In the genomic region with DNA sequence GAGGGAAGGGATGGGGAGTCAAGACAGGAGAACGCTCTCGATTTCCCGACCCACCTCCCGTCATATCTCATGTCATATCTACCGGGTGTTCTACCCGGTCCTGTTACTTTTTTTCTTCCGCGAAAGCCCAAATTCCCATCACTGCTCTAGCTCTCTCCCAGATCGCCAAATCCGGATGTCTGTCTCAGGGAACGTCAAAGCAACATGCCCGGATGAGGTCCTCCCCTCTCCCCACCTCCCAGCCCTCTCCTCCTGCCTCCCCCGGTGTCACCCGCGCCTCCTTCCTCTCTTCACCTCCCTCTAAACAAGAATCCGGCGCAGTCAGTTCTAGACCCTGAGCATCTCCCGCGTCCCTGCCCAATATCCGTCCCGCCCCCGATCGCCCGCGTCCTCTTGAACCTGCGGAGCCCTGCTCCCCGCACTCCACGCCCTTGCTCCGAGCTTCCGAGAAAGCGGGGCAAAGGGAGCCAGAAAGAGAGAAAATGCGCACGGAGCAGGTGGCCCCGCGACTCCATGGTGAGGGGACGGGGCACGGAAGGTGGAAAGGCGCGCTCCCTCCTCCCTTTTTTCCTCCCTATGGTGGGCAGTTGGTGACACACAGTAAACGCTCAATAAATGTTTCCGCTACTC, we compare ENCODE assay signal across 11 cellular contexts. TPM values are rescaled to one million over a fixed set of nuclear protein-coding genes. Genes with fewer than 3 reads are reported as not detected.
A peak's percentile ranks its signal among the peaks of the same experiment; 100 is the strongest.
DNase-seq lines count a peak whose midpoint lies in the region; ATAC-seq, FAIRE-seq and TF ChIP-seq lines count a peak whose summit lies in the region.
"Not testable (repeated sequence)": the region's sequence is repeated elsewhere in the genome, so short reads cannot be mapped to it uniquely, and the experiment has no call there.
"Had no signal": no experiment of that assay in that cellular context is flagged by ENCODE, and none has a peak within 500 bp of the region (broad histone marks: within the 10 kb centered on the region; RNA-seq: fewer than 3 reads in every experiment).

No MANE protein-coding gene starts in this region.

- in situ Hi-C loops in G401 (cut with HindIII; ENCODE audit: low sequenced_read_pairs) = not testable (repeated sequence)

- H4K20me1 ChIP-seq in Loucy (ENCODE audit: insufficient read depth, low read length, poor library complexity, severe bottlenecking); H1 (replicated peaks in 1 of 2; ENCODE audit: control insufficient read depth in 1 of 2, insufficient read depth in 2 of 2, low read length in 2 of 2); neural progenitor cell (ENCODE audit: low read depth): not testable (repeated sequence)

- H3K9me3 ChIP-seq in Loucy (ENCODE audit: insufficient read depth, low read depth, low read length); H1 (ENCODE audit: insufficient read depth in 2 of 2, low read depth in 1 of 2, low read length in 1 of 2); iPS-18c (ENCODE audit: control insufficient read depth, insufficient read depth, low read length); neural progenitor cell (ENCODE audit: low read depth): not testable (repeated sequence)

- H3K27me3 ChIP-seq in Loucy (ENCODE audit: insufficient read depth, low read length, poor library complexity, severe bottlenecking) = not testable (repeated sequence)
- peaks cover 4 to 45% (median 31%) of the 10 kb centered on the region in 4 experiments for H3K27me3 ChIP-seq in H1 (replicated peaks in 1 of 4; ENCODE audit: control insufficient read depth in 3 of 4, extremely low read depth in 1 of 4, insufficient read depth in 3 of 4, low read length in 3 of 4)
- peaks cover 77% of the 10 kb centered on the region for H3K27me3 ChIP-seq in neural progenitor cell

- not testable (repeated sequence) for H3F3A ChIP-seq in Loucy (ENCODE audit: low read depth)
- peaks cover 26% of the 10 kb centered on the region for H3F3A ChIP-seq in neural progenitor cell (ENCODE audit: low read depth)

- not testable (repeated sequence) for H3K27ac ChIP-seq in H1 (ENCODE audit: low read depth, low read length); neural progenitor cell

- not testable (repeated sequence) for H3K9ac ChIP-seq in Loucy (ENCODE audit: low read depth, low read length, poor library complexity, severe bottlenecking); H1 (replicated peaks in 1 of 4; ENCODE audit: extremely low read depth in 1 of 4, low read depth in 3 of 4, low read length in 3 of 4); neural progenitor cell

- H2BK20ac ChIP-seq in H1 (ENCODE audit: low read length) = not testable (repeated sequence)

- intact Hi-C loops in activated CD4-positive, alpha-beta T cell treated with anti-CD3 and anti-CD28 coated beads, Interleukin-2, amount 10 ng/mL, durations not matched to agents 24 days and 14 days (cut with micrococcal nuclease) = not testable (repeated sequence)

- not testable (repeated sequence) for H3K36me3 ChIP-seq in Loucy (ENCODE audit: insufficient read depth, low read length); H1 (ENCODE audit: control insufficient read depth in 2 of 4, insufficient read depth in 4 of 4, low read length in 3 of 4); neural progenitor cell

- not testable (repeated sequence) for H4K91ac ChIP-seq in H1 (replicated peaks; ENCODE audit: insufficient read length, low read length)

- not testable (repeated sequence) for H2BK12ac ChIP-seq in H1 (ENCODE audit: low read depth, low read length)

- H2BK120ac ChIP-seq in H1 (replicated peaks; ENCODE audit: low read depth, low read length) = not testable (repeated sequence)

- WGBS in H1 (ENCODE audit: extremely low coverage in 1 of 2, insufficient coverage in 1 of 2, insufficient read length in 1 of 2, insufficient replicate concordance in 2 of 2, low coverage in 1 of 2, low lambda C conversion rate in 2 of 2, missing lambda C conversion rate in 1 of 2), 2 experiments = 2% methylated on average over 7 of the region's 41 CpGs; no CpG with 5 or more reads in 1 of the 2 experiments

- not testable (repeated sequence) for TF ChIP-seq POLR2A in H1 (IDR thresholded peaks at IDR 0.05; ENCODE audit: control extremely low read depth in 1 of 2, low read depth in 2 of 2, low read length in 2 of 2)

- not testable (repeated sequence) for H3K23ac ChIP-seq in H1 (ENCODE audit: insufficient read length)

- peak; percentile 43 for DNase-seq in G401 (ENCODE audit: low spot score)
- DNase-seq in activated CD4-positive, alpha-beta T cell treated with anti-CD3 and anti-CD28 coated beads, Interleukin-2, amount 10 ng/mL, durations not matched to agents 24 days and 14 days = peak; percentile 78
- not testable (repeated sequence) for DNase-seq in activated naive CD8-positive, alpha-beta T cell treated with anti-CD3 and anti-CD28 coated beads, Interleukin-2, amount 10 ng/mL, durations not matched to agents 7 days and 5 days; H1 (ENCODE audit: low read depth in 1 of 2, low spot score in 2 of 2); neural progenitor cell (ENCODE audit: low spot score)

- not testable (repeated sequence) for H2BK15ac ChIP-seq in H1 (ENCODE audit: low read length)

- POLR2A ChIA-PET in activated naive CD8-positive, alpha-beta T cell treated with anti-CD3 and anti-CD28 coated beads, Interleukin-2, amount 10 ng/mL, durations not matched to agents 7 days and 5 days (lab: Charles Lee); H1 (lab: Charles Lee; ENCODE audit: partially characterized antibody): not testable (repeated sequence)

- H3K4me2 ChIP-seq in Loucy (ENCODE audit: low read depth, low read length, poor library complexity, severe bottlenecking) = not testable (repeated sequence)
- peak overlapping the region; percentile 83 to 93 for H3K4me2 ChIP-seq in H1 (ENCODE audit: insufficient read depth in 1 of 2, low read depth in 2 of 2, low read length in 2 of 2)
- H3K4me2 ChIP-seq in neural progenitor cell = peak overlapping the region; percentile 90

- ATAC-seq in activated naive CD8-positive, alpha-beta T cell treated with anti-CD3 and anti-CD28 coated beads, Interleukin-2, amount 10 ng/mL, durations not matched to agents 7 days and 5 days (ENCODE audit: low read depth) = not testable (repeated sequence)

- peak overlapping the region; percentile 83 for H3K4me3 Mint-ChIP-seq in activated CD4-positive, alpha-beta T cell treated with anti-CD3 and anti-CD28 coated beads, Interleukin-2, amount 10 ng/mL, durations not matched to agents 24 days and 14 days
- peak overlapping the region; percentile 74 for H3K4me3 Mint-ChIP-seq in activated naive CD8-positive, alpha-beta T cell treated with anti-CD3 and anti-CD28 coated beads, Interleukin-2, amount 10 ng/mL, durations not matched to agents 7 days and 5 days
- peak overlapping the region; percentile 85 for H3K4me3 Mint-ChIP-seq in neural progenitor cell

- not testable (repeated sequence) for H2AFZ ChIP-seq in Loucy (ENCODE audit: low read length); H1 (ENCODE audit: low read length); neural progenitor cell (replicated peaks)

- H4K8ac ChIP-seq in H1 (ENCODE audit: extremely low read depth, insufficient read depth, low read length) = not testable (repeated sequence)

- H3K4me1 ChIP-seq in Loucy (ENCODE audit: insufficient read depth, low read length, poor library complexity, severe bottlenecking) = not testable (repeated sequence)
- peaks cover 3 to 26% (median 16%) of the 10 kb centered on the region in 4 experiments for H3K4me1 ChIP-seq in H1 (replicated peaks in 1 of 4; ENCODE audit: control insufficient read depth in 3 of 4, insufficient read depth in 4 of 4, low read length in 3 of 4)
- peaks cover 33% of the 10 kb centered on the region for H3K4me1 ChIP-seq in neural progenitor cell

- not testable (repeated sequence) for H3K56ac ChIP-seq in H1 (replicated peaks; ENCODE audit: insufficient read length, low read depth, low read length)

- peak overlapping the region; percentile 48 for H3K4me3 ChIP-seq in Loucy (ENCODE audit: low read length, poor library complexity, severe bottlenecking)
- H3K4me3 ChIP-seq in H1 (ENCODE audit: extremely low read depth in 1 of 4, insufficient read depth in 2 of 4, low read depth in 3 of 4, low read length in 4 of 4) = peak overlapping the region; percentile 19 to 59 (median 36); a peak in 5 of 8 replicates
- H3K4me3 ChIP-seq in iPS-18c (ENCODE audit: insufficient read depth, low read depth, low read length) = peak overlapping the region; percentile 30
- peak overlapping the region; percentile 81 for H3K4me3 ChIP-seq in neural progenitor cell

- CTCF ChIA-PET in H1 (lab: Charles Lee; ENCODE audit: partially characterized antibody) = not testable (repeated sequence)

- H3K18ac ChIP-seq in H1 (ENCODE audit: extremely low read depth, low read length) = not testable (repeated sequence)

- TF ChIP-seq RAD21 in H1 (IDR thresholded peaks at IDR 0.05 in 1 of 2, conservative IDR thresholded peaks at IDR 0.05 in 1 of 2; ENCODE audit: low read depth in 2 of 2, low read length in 2 of 2) = not testable (repeated sequence)

- peak; percentile 87 for FAIRE-seq in H1 (lab: Jason Lieb, UNC)

- H3K27ac Mint-ChIP-seq in activated CD4-positive, alpha-beta T cell treated with anti-CD3 and anti-CD28 coated beads, Interleukin-2, amount 10 ng/mL, durations not matched to agents 24 days and 14 days = peak overlapping the region; percentile 32
- H3K27ac Mint-ChIP-seq in activated naive CD8-positive, alpha-beta T cell treated with anti-CD3 and anti-CD28 coated beads, Interleukin-2, amount 10 ng/mL, durations not matched to agents 7 days and 5 days; neural progenitor cell: not testable (repeated sequence)

- H2BK5ac ChIP-seq in H1 (ENCODE audit: low read depth, low read length) = not testable (repeated sequence)

- H3K36me3 Mint-ChIP-seq in activated CD4-positive, alpha-beta T cell treated with anti-CD3 and anti-CD28 coated beads, Interleukin-2, amount 10 ng/mL, durations not matched to agents 24 days and 14 days (ENCODE audit: low read depth); neural progenitor cell: not testable (repeated sequence)
- H3K36me3 Mint-ChIP-seq in activated naive CD8-positive, alpha-beta T cell treated with anti-CD3 and anti-CD28 coated beads, Interleukin-2, amount 10 ng/mL, durations not matched to agents 7 days and 5 days = peaks cover 17% of the 10 kb centered on the region

- H4K5ac ChIP-seq in H1 (ENCODE audit: insufficient read length, low read depth, low read length) = not testable (repeated sequence)

- TF ChIP-seq EP300 in H1 (IDR thresholded peaks at IDR 0.05; ENCODE audit: borderline replicate concordance in 1 of 2, low read depth in 2 of 2, low read length in 2 of 2) = not testable (repeated sequence)

- not testable (repeated sequence) for H3K9me3 Mint-ChIP-seq in activated CD4-positive, alpha-beta T cell treated with anti-CD3 and anti-CD28 coated beads, Interleukin-2, amount 10 ng/mL, durations not matched to agents 24 days and 14 days; activated naive CD8-positive, alpha-beta T cell treated with anti-CD3 and anti-CD28 coated beads, Interleukin-2, amount 10 ng/mL, durations not matched to agents 7 days and 5 days; neural progenitor cell

- H3K4ac ChIP-seq in H1 (replicated peaks; ENCODE audit: insufficient read length, low read depth, low read length) = not testable (repeated sequence)

- H3K14ac ChIP-seq in H1 (ENCODE audit: insufficient read length) = not testable (repeated sequence)

- not testable (repeated sequence) for H3K9me2 ChIP-seq in Loucy (replicated peaks; ENCODE audit: low read depth, low read length)

- H2AK5ac ChIP-seq in H1 (ENCODE audit: low read depth, low read length) = not testable (repeated sequence)

- TF ChIP-seq CTCF in Loucy (conservative IDR thresholded peaks at IDR 0.05; ENCODE audit: low read length); H1 (IDR thresholded peaks at IDR 0.05; ENCODE audit: control extremely low read depth in 1 of 3, insufficient read depth in 1 of 3, low read depth in 1 of 3, low read length in 3 of 3); neural progenitor cell (IDR thresholded peaks at IDR 0.05): not testable (repeated sequence)

- H3K4me1 Mint-ChIP-seq in activated CD4-positive, alpha-beta T cell treated with anti-CD3 and anti-CD28 coated beads, Interleukin-2, amount 10 ng/mL, durations not matched to agents 24 days and 14 days = peaks cover 49% of the 10 kb centered on the region
- peaks cover 34% of the 10 kb centered on the region for H3K4me1 Mint-ChIP-seq in activated naive CD8-positive, alpha-beta T cell treated with anti-CD3 and anti-CD28 coated beads, Interleukin-2, amount 10 ng/mL, durations not matched to agents 7 days and 5 days
- peaks cover 36% of the 10 kb centered on the region for H3K4me1 Mint-ChIP-seq in neural progenitor cell

- H3K23me2 ChIP-seq in H1 (ENCODE audit: low read depth, low read length) = peaks cover 19% of the 10 kb centered on the region

- H3K27me3 Mint-ChIP-seq in activated CD4-positive, alpha-beta T cell treated with anti-CD3 and anti-CD28 coated beads, Interleukin-2, amount 10 ng/mL, durations not matched to agents 24 days and 14 days = peaks cover 25% of the 10 kb centered on the region
- peaks cover 14% of the 10 kb centered on the region for H3K27me3 Mint-ChIP-seq in activated naive CD8-positive, alpha-beta T cell treated with anti-CD3 and anti-CD28 coated beads, Interleukin-2, amount 10 ng/mL, durations not matched to agents 7 days and 5 days
- peaks cover 50% of the 10 kb centered on the region for H3K27me3 Mint-ChIP-seq in neural progenitor cell (ENCODE audit: insufficient read depth, low read depth)

- not testable (repeated sequence) for H3K79me2 ChIP-seq in Loucy (ENCODE audit: insufficient read depth, low read length); H1 (ENCODE audit: control insufficient read depth in 1 of 2, insufficient read depth in 2 of 2, low read length in 2 of 2)
- peaks cover 14% of the 10 kb centered on the region for H3K79me2 ChIP-seq in neural progenitor cell (ENCODE audit: low read depth)

- H3K79me1 ChIP-seq in H1 (ENCODE audit: low read depth, low read length) = not testable (repeated sequence)

RNA-seq across cellular contexts. Expression of gene C17orf100, which starts 4.3 kb away (rescaled TPM):
- 2.5 and 2.8 TPM in 2 replicates for total RNA-seq in G401 (2014; rRNA removed; shearing (Covaris generic))
- total RNA-seq in activated CD4-positive, alpha-beta T cell treated with anti-CD3 and anti-CD28 coated beads, Interleukin-2, amount 10 ng/mL, durations not matched to agents 24 days and 14 days = 1.8 and 1.9 TPM in 2 replicates
- total RNA-seq in activated naive CD8-positive, alpha-beta T cell treated with anti-CD3 and anti-CD28 coated beads, Interleukin-2, amount 10 ng/mL, durations not matched to agents 7 days and 5 days = 1 to 10 TPM; 2.0 to 2.5 TPM
- 1.6 and 2.8 TPM in 2 replicates for total RNA-seq in H1 (2021; fragmentation: NEBNext Ultra II Directional; extraction: Animal tissue kit (Norgen Biotek cat#: 25700))
- polyA plus RNA-seq in H1 (2011; rRNA removed) = 2.1 and 2.6 TPM in 2 replicates
- 2.2 TPM for polyA plus RNA-seq in H1 (2011; cell fraction: cytosol; rRNA removed)
- polyA plus RNA-seq in H1 (2011; cell fraction: nucleus; rRNA removed) = 3.1 TPM
- 1.9 to 2.9 TPM (median 2.7 TPM) in 4 replicates for polyA plus RNA-seq in H1 (2012, experiment 1 of 2)
- polyA plus RNA-seq in H1 (2012, experiment 2 of 2) = 1.5 TPM
- 2.5 TPM for polyA plus RNA-seq in H1 (2013, experiment 1 of 2)
- 2.7 TPM for polyA plus RNA-seq in H1 (2013, experiment 2 of 2)
- polyA minus RNA-seq in H1 (2011; rRNA and poly(A)+ RNA removed) = 0.57 and 0.71 TPM in 2 replicates
- 3.0 TPM for polyA minus RNA-seq in H1 (2011; cell fraction: cytosol; rRNA and poly(A)+ RNA removed)
- polyA minus RNA-seq in H1 (2011; cell fraction: nucleus; rRNA and poly(A)+ RNA removed) = 4.0 TPM
- total RNA-seq in neural progenitor cell (ENCODE audit: low replicate concordance) = 3.8 and 3.9 TPM in 2 replicates

RNA-seq across cellular contexts. Expression of gene MED31, which starts 4.4 kb away (rescaled TPM):
- 16.4 and 27.2 TPM in 2 replicates for total RNA-seq in G401 (2014; rRNA removed; shearing (Covaris generic))
- 24.3 and 25.7 TPM in 2 replicates for total RNA-seq in activated CD4-positive, alpha-beta T cell treated with anti-CD3 and anti-CD28 coated beads, Interleukin-2, amount 10 ng/mL, durations not matched to agents 24 days and 14 days
- 10 to 100 TPM; 23.1 to 23.2 TPM for total RNA-seq in activated naive CD8-positive, alpha-beta T cell treated with anti-CD3 and anti-CD28 coated beads, Interleukin-2, amount 10 ng/mL, durations not matched to agents 7 days and 5 days
- 11.0 and 12.3 TPM in 2 replicates for total RNA-seq in H1 (2021; fragmentation: NEBNext Ultra II Directional; extraction: Animal tissue kit (Norgen Biotek cat#: 25700))
- 2.4 and 4.6 TPM in 2 replicates for polyA plus RNA-seq in H1 (2011; rRNA removed)
- 5.0 TPM for polyA plus RNA-seq in H1 (2011; cell fraction: cytosol; rRNA removed)
- polyA plus RNA-seq in H1 (2011; cell fraction: nucleus; rRNA removed) = 2.1 TPM
- polyA plus RNA-seq in H1 (2012, experiment 1 of 2) = 5.1 to 7.2 TPM (median 6.7 TPM) in 4 replicates
- polyA plus RNA-seq in H1 (2012, experiment 2 of 2) = 11.5 TPM
- polyA plus RNA-seq in H1 (2013, experiment 1 of 2) = 24.1 TPM
- 23.7 TPM for polyA plus RNA-seq in H1 (2013, experiment 2 of 2)
- polyA minus RNA-seq in H1 (2011; rRNA and poly(A)+ RNA removed) = 2.8 and 3.9 TPM in 2 replicates
- polyA minus RNA-seq in H1 (2011; cell fraction: cytosol; rRNA and poly(A)+ RNA removed) = 1.8 TPM
- polyA minus RNA-seq in H1 (2011; cell fraction: nucleus; rRNA and poly(A)+ RNA removed) = 9.7 TPM
- 7.3 and 35.7 TPM in 2 replicates for total RNA-seq in neural progenitor cell (ENCODE audit: low replicate concordance)

RNA-seq across cellular contexts. Expression of gene TXNDC17, which starts 15.0 kb away (rescaled TPM):
- total RNA-seq in G401 (2014; rRNA removed; shearing (Covaris generic)) = 147 and 228 TPM in 2 replicates
- 92.7 and 102 TPM in 2 replicates for total RNA-seq in activated CD4-positive, alpha-beta T cell treated with anti-CD3 and anti-CD28 coated beads, Interleukin-2, amount 10 ng/mL, durations not matched to agents 24 days and 14 days
- 10 to 100 TPM; 52.7 to 54.6 TPM for total RNA-seq in activated naive CD8-positive, alpha-beta T cell treated with anti-CD3 and anti-CD28 coated beads, Interleukin-2, amount 10 ng/mL, durations not matched to agents 7 days and 5 days
- total RNA-seq in H1 (2021; fragmentation: NEBNext Ultra II Directional; extraction: Animal tissue kit (Norgen Biotek cat#: 25700)) = 182 and 192 TPM in 2 replicates
- 410 TPM in 2 replicates for polyA plus RNA-seq in H1 (2011; rRNA removed)
- 569 TPM for polyA plus RNA-seq in H1 (2011; cell fraction: cytosol; rRNA removed)
- 184 TPM for polyA plus RNA-seq in H1 (2011; cell fraction: nucleus; rRNA removed)
- polyA plus RNA-seq in H1 (2012, experiment 1 of 2) = 331 to 495 TPM (median 353 TPM) in 4 replicates
- polyA plus RNA-seq in H1 (2012, experiment 2 of 2) = 139 TPM
- 260 TPM for polyA plus RNA-seq in H1 (2013, experiment 1 of 2)
- 290 TPM for polyA plus RNA-seq in H1 (2013, experiment 2 of 2)
- 44.9 and 53.2 TPM in 2 replicates for polyA minus RNA-seq in H1 (2011; rRNA and poly(A)+ RNA removed)
- polyA minus RNA-seq in H1 (2011; cell fraction: cytosol; rRNA and poly(A)+ RNA removed) = 87.0 TPM
- 34.3 TPM for polyA minus RNA-seq in H1 (2011; cell fraction: nucleus; rRNA and poly(A)+ RNA removed)
- total RNA-seq in neural progenitor cell (ENCODE audit: low replicate concordance) = 175 and 214 TPM in 2 replicates

RNA-seq across cellular contexts. Expression of gene KIAA0753, which starts 15.3 kb away (rescaled TPM):
- 16.7 and 17.2 TPM in 2 replicates for total RNA-seq in G401 (2014; rRNA removed; shearing (Covaris generic))
- 20.9 and 23.9 TPM in 2 replicates for total RNA-seq in activated CD4-positive, alpha-beta T cell treated with anti-CD3 and anti-CD28 coated beads, Interleukin-2, amount 10 ng/mL, durations not matched to agents 24 days and 14 days
- total RNA-seq in activated naive CD8-positive, alpha-beta T cell treated with anti-CD3 and anti-CD28 coated beads, Interleukin-2, amount 10 ng/mL, durations not matched to agents 7 days and 5 days = 10 to 100 TPM; 17.0 to 18.2 TPM
- total RNA-seq in H1 (2021; fragmentation: NEBNext Ultra II Directional; extraction: Animal tissue kit (Norgen Biotek cat#: 25700)) = 27.1 and 29.2 TPM in 2 replicates
- polyA plus RNA-seq in H1 (2011; rRNA removed) = 4.2 and 5.0 TPM in 2 replicates
- polyA plus RNA-seq in H1 (2011; cell fraction: cytosol; rRNA removed) = 5.2 TPM
- polyA plus RNA-seq in H1 (2011; cell fraction: nucleus; rRNA removed) = 9.0 TPM
- polyA plus RNA-seq in H1 (2012, experiment 1 of 2) = 13.1 to 22.2 TPM (median 14.8 TPM) in 4 replicates
- polyA plus RNA-seq in H1 (2012, experiment 2 of 2) = 1.4 TPM
- polyA plus RNA-seq in H1 (2013, experiment 1 of 2) = 11.6 TPM
- polyA plus RNA-seq in H1 (2013, experiment 2 of 2) = 14.2 TPM
- polyA minus RNA-seq in H1 (2011; rRNA and poly(A)+ RNA removed) = 7.3 and 12.7 TPM in 2 replicates
- polyA minus RNA-seq in H1 (2011; cell fraction: cytosol; rRNA and poly(A)+ RNA removed) = 10.1 TPM
- 27.5 TPM for polyA minus RNA-seq in H1 (2011; cell fraction: nucleus; rRNA and poly(A)+ RNA removed)
- total RNA-seq in neural progenitor cell (ENCODE audit: low replicate concordance) = 24.1 and 30.8 TPM in 2 replicates

RNA-seq across cellular contexts. Expression of gene SLC13A5, which starts 57.3 kb away (rescaled TPM):
- not detected in 2 replicates for total RNA-seq in G401 (2014; rRNA removed; shearing (Covaris generic))
- total RNA-seq in activated CD4-positive, alpha-beta T cell treated with anti-CD3 and anti-CD28 coated beads, Interleukin-2, amount 10 ng/mL, durations not matched to agents 24 days and 14 days = not detected in 2 replicates
- not detected for total RNA-seq in activated naive CD8-positive, alpha-beta T cell treated with anti-CD3 and anti-CD28 coated beads, Interleukin-2, amount 10 ng/mL, durations not matched to agents 7 days and 5 days
- total RNA-seq in H1 (2021; fragmentation: NEBNext Ultra II Directional; extraction: Animal tissue kit (Norgen Biotek cat#: 25700)) = 1.8 and 2.6 TPM in 2 replicates
- polyA plus RNA-seq in H1 (2011; rRNA removed) = 2.1 and 3.5 TPM in 2 replicates
- polyA plus RNA-seq in H1 (2011; cell fraction: cytosol; rRNA removed) = 3.1 TPM
- polyA plus RNA-seq in H1 (2011; cell fraction: nucleus; rRNA removed) = 6.6 TPM
- polyA plus RNA-seq in H1 (2012, experiment 1 of 2) = 1.2 to 2.7 TPM (median 2.5 TPM) in 4 replicates
- polyA plus RNA-seq in H1 (2012, experiment 2 of 2) = 1.6 TPM
- polyA plus RNA-seq in H1 (2013, experiment 1 of 2) = 3.1 TPM
- 3.2 TPM for polyA plus RNA-seq in H1 (2013, experiment 2 of 2)
- polyA minus RNA-seq in H1 (2011; rRNA and poly(A)+ RNA removed) = 6.9 and 9.0 TPM in 2 replicates
- 3.5 TPM for polyA minus RNA-seq in H1 (2011; cell fraction: cytosol; rRNA and poly(A)+ RNA removed)
- 6.0 TPM for polyA minus RNA-seq in H1 (2011; cell fraction: nucleus; rRNA and poly(A)+ RNA removed)
- total RNA-seq in neural progenitor cell (ENCODE audit: low replicate concordance) = 0.31 TPM in 1 of 2 replicates, not detected in the other
- total RNA-seq: dermis blood vessel endothelial cell, IMR-90, mucosa of descending colon, NCI-H460 had no signal
- polyA plus RNA-seq: IMR-90 had no signal

Comparison
In these comparisons a context has a peak if more than half of its experiments do, and no peak if none do; other contexts are left out.
1. H3K4me3 ChIP-seq: peak in every context shown above with its lines; median percentile 81 in neural progenitor cell; 48 in Loucy; 36 in H1; 30 in iPS-18c.